In genomic region chr15:99121691-99122410, GRCh38 we compare ENCODE assay signal across 24 cellular contexts. TPM values are rescaled to one million over a fixed set of nuclear protein-coding genes. Genes with fewer than 3 reads are reported as not detected.
DNase-seq lines count a peak whose midpoint lies in the region; ATAC-seq and TF ChIP-seq lines count a peak whose summit lies in the region.
"Had no signal": no experiment of that assay in that cellular context is flagged by ENCODE, and none has a peak within 500 bp of the region (broad histone marks: within the 10 kb centered on the region; RNA-seq: fewer than 3 reads in every experiment).

No MANE protein-coding gene starts in this region.

- H2BK15ac ChIP-seq in IMR-90 (ENCODE audit: low read depth, low read length), result no peak overlapping the region

- no peak overlapping the region for H2BK120ac ChIP-seq in IMR-90 (ENCODE audit: low read depth, low read length)

- TF ChIP-seq POLR2A in IMR-90 (IDR thresholded peaks at IDR 0.05; ENCODE audit: low read depth, low read length), result no peak
- no peak for TF ChIP-seq POLR2A in ovary (IDR thresholded peaks at IDR 0.05)

- no peak overlapping the region for H3K27ac ChIP-seq in IMR-90 (ENCODE audit: insufficient read depth, low read length)
- H3K27ac ChIP-seq in ascending aorta, result peak overlapping the region; percentile 97 to 98
- peak overlapping the region; percentile 95 for H3K27ac ChIP-seq in skeletal muscle tissue (ENCODE audit: low read depth, low read length)
- no peak overlapping the region for H3K27ac ChIP-seq in ovary
- H3K27ac ChIP-seq: C4-2B, neutrophil, spleen, suprapubic skin had no signal

- no peak overlapping the region for H2AFZ ChIP-seq in IMR-90 (replicated peaks; ENCODE audit: low read length, poor library complexity)

- no peak overlapping the region for H3K4me2 ChIP-seq in IMR-90 (ENCODE audit: low read depth, low read length)

- ATAC-seq in IMR-90 (ENCODE audit: low read depth), result no peak
- ATAC-seq in HG03457 (IDR thresholded peaks at IDR 0.05; ENCODE audit: unreplicated experiment), result no peak
- ATAC-seq in GM19035 (IDR thresholded peaks at IDR 0.05; ENCODE audit: unreplicated experiment), result no peak
- ATAC-seq: K562 had no signal

- intact Hi-C loops in IMR-90 (cut with micrococcal nuclease) (loop anchor here (5.0 kb wide), 1 partner anchor 90 kb away; no protein-coding TSS in a partner anchor), ascending aorta (cut with DNase I) (loop anchor here (5.0 kb wide), 1 partner anchor 50 kb away; no protein-coding TSS in a partner anchor), ovary (cut with DNase I) (no loop called here)

- no peak overlapping the region for H4K91ac ChIP-seq in IMR-90 (ENCODE audit: insufficient read depth, low read depth, low read length)

- peaks cover 20% of the 10 kb centered on the region for H3K9me1 ChIP-seq in IMR-90 (ENCODE audit: insufficient read depth, low read length)

- dilution Hi-C loops in IMR-90 (cut with HindIII; ENCODE audit: low sequenced_read_pairs, unreplicated experiment), result loop anchor here (25.0 kb wide), 1 partner anchor 90 kb away; no protein-coding TSS in a partner anchor

- peaks cover 14% of the 10 kb centered on the region for H3K4me1 ChIP-seq in IMR-90 (ENCODE audit: control insufficient read depth, insufficient read depth, low read length)
- peaks cover 29 to 59% of the 10 kb centered on the region in 2 donors for H3K4me1 ChIP-seq in ascending aorta
- peaks cover 82 to 98% (median 93%) of the 10 kb centered on the region in 3 donors for H3K4me1 ChIP-seq in skeletal muscle tissue (ENCODE audit: control insufficient read depth in 3 of 3, insufficient read depth in 3 of 3, low read length in 3 of 3)
- peaks cover 12% of the 10 kb centered on the region for H3K4me1 ChIP-seq in ovary (ENCODE audit: insufficient read depth)

- H4K5ac ChIP-seq in IMR-90 (ENCODE audit: low read depth, low read length), result no peak overlapping the region

- peaks cover 5 to 24% of the 10 kb centered on the region in 2 experiments; a peak in 3 of 4 replicates for H3K79me1 ChIP-seq in IMR-90 (ENCODE audit: low read depth in 1 of 2, low read length in 2 of 2)

- H3K14ac ChIP-seq in IMR-90 (replicated peaks; ENCODE audit: low read depth, low read length), result no peak overlapping the region

- 100% methylated on average over 1 of the region's 8 CpGs; no CpG with 5 or more reads in 1 of the 2 experiments for WGBS in IMR-90 (ENCODE audit: extremely low coverage in 2 of 2, insufficient read length in 1 of 2), 2 experiments
- WGBS in ovary, 3 donors, result 70 to 82% (median 77%) methylated on average over 8 of the region's 8 CpGs

- H4K8ac ChIP-seq in IMR-90 (ENCODE audit: low read depth in 2 of 2, low read length in 2 of 2), result no peak overlapping the region

- no TSS peak for BruUV-seq in IMR-90 (replicated peaks; lab: Mats Ljungman, UMichigan)

- H3K27me3 ChIP-seq in IMR-90 (ENCODE audit: control insufficient read depth, insufficient read depth, low read length) (no peaks in the 10 kb centered on the region), ascending aorta (no peaks in the 10 kb centered on the region), skeletal muscle tissue (ENCODE audit: control insufficient read depth in 3 of 3, insufficient read depth in 3 of 3, low read length in 3 of 3) (no peaks in the 10 kb centered on the region), ovary (no peaks in the 10 kb centered on the region)
- H3K27me3 ChIP-seq: Peyer's patch, SJCRH30, suprapubic skin had no signal

- DNase-seq in IMR-90 (no peak), ascending aorta (ENCODE audit: low spot score in 2 of 2) (no peak), midbrain (lab: John Stamatoyannopoulos, UW) (peak; percentile 16), ovary (no peak)
- DNase-seq: activated CD4-positive, alpha-beta T cell treated with anti-CD3 and anti-CD28 coated beads, Interleukin-2, amount 50 U/mL, for 4 hours; activated CD4-positive, CD25-positive, alpha-beta regulatory T cell; activated naive CD4-positive, alpha-beta T cell treated with anti-CD3 and anti-CD28 coated beads, Interleukin-2, amount 50 U/mL, for 16 hours; cortex of kidney; DMS79 treated with DMSO at 0.1 percent for 48 hours; HCEC 1CT; NCI-H1105; NCI-H2029 treated with DMSO at 0.1 percent for 48 hours; NCI-H526; Peyer's patch; SJCRH30; spleen; T-helper 1 cell had no signal

- no peak for TF ChIP-seq CTCF in IMR-90 (conservative IDR thresholded peaks at IDR 0.05; ENCODE audit: low read depth, low read length)
- TF ChIP-seq CTCF in ascending aorta (IDR thresholded peaks at IDR 0.05), result no peak
- no peak for TF ChIP-seq CTCF in ovary (IDR thresholded peaks at IDR 0.05)

- H2AK5ac ChIP-seq in IMR-90 (ENCODE audit: low read depth, low read length), result no peak overlapping the region

- no peak overlapping the region for H2AK9ac ChIP-seq in IMR-90 (replicated peaks; ENCODE audit: low read depth, low read length, poor library complexity)

- in situ Hi-C loops in IMR-90 (cut with MboI; ENCODE audit: low sequenced_read_pairs), result loop anchor here (25.0 kb wide), 1 partner anchor 615 kb away; the partner anchor contains the start of gene LYSMD4

- POLR2A ChIA-PET in IMR-90 (lab: Charles Lee; ENCODE audit: unreplicated experiment), result interaction anchor here (0.6 kb wide), 1 partner anchor 151 kb away, joined by 6 read pairs; no protein-coding TSS in a partner anchor

- H3K9ac ChIP-seq in IMR-90 (ENCODE audit: low read depth, low read length) (no peak overlapping the region), skeletal muscle tissue (ENCODE audit: low read depth in 1 of 3, low read length in 3 of 3) (peak overlapping the region in 1 of 3 donors; percentile 34)

- H3K4me3 ChIP-seq in IMR-90 (ENCODE audit: insufficient read depth, low read depth, low read length) (no peak overlapping the region), ascending aorta (no peak overlapping the region), skeletal muscle tissue (ENCODE audit: low read length in 3 of 3) (no peak overlapping the region), ovary (no peak overlapping the region)
- H3K4me3 ChIP-seq: K562, Peyer's patch, SJCRH30, spleen, suprapubic skin had no signal

- H3K36me3 ChIP-seq in IMR-90 (ENCODE audit: control insufficient read depth, insufficient read depth, low read length) (peaks cover under 1% of the 10 kb centered on the region; the same call in 1 of the 2 replicates), ascending aorta (peaks cover 0 to 9% of the 10 kb centered on the region in 2 donors), skeletal muscle tissue (ENCODE audit: control insufficient read depth in 3 of 3, insufficient read depth in 3 of 3, low read length in 3 of 3) (peaks cover 23 to 37% (median 33%) of the 10 kb centered on the region in 3 donors), ovary (no peaks in the 10 kb centered on the region)
- H3K36me3 ChIP-seq: neutrophil, Peyer's patch, suprapubic skin had no signal

- H2BK5ac ChIP-seq in IMR-90 (ENCODE audit: low read depth, low read length, poor library complexity, severe bottlenecking), result no peak overlapping the region

- no peak overlapping the region for H3K23ac ChIP-seq in IMR-90 (ENCODE audit: low read depth, low read length)

- CTCF ChIA-PET in IMR-90 (lab: Yijun Ruan, JAX), result interaction anchor here (1.3 kb wide), 1 partner anchor 17 kb away, joined by 3 read pairs; the partner anchor contains the start of gene SYNM

- H3K4ac ChIP-seq in IMR-90 (ENCODE audit: low read depth, low read length), result no peak overlapping the region

- H3K18ac ChIP-seq in IMR-90 (ENCODE audit: low read depth, low read length), result no peak overlapping the region

- no peak overlapping the region for H3K56ac ChIP-seq in IMR-90 (ENCODE audit: extremely low read depth, insufficient read depth, low read length)

- no peak for TF ChIP-seq EP300 in ovary (IDR thresholded peaks at IDR 0.05)

- H4K20me1 ChIP-seq in IMR-90 (ENCODE audit: insufficient read depth, low read length), result no peaks in the 10 kb centered on the region; the same call in 1 of the 2 replicates

- no peak for TF ChIP-seq RAD21 in IMR-90 (IDR thresholded peaks at IDR 0.05; ENCODE audit: low read length)

- H2BK20ac ChIP-seq in IMR-90 (ENCODE audit: low read depth, low read length), result 0 out of 2 replicates have a peak overlapping the region, but pooled peaks have one; percentile 10

- H3K9me3 ChIP-seq in IMR-90 (ENCODE audit: control insufficient read depth, insufficient read depth, low read length), result no peaks in the 10 kb centered on the region
- H3K9me3 ChIP-seq in ascending aorta, result no peaks in the 10 kb centered on the region
- H3K9me3 ChIP-seq in skeletal muscle tissue (ENCODE audit: control insufficient read depth in 3 of 3, low read length in 3 of 3), result no peaks in the 10 kb centered on the region
- H3K9me3 ChIP-seq in ovary, result no peaks in the 10 kb centered on the region
- H3K9me3 ChIP-seq: neutrophil, Peyer's patch, SJCRH30, spleen, suprapubic skin had no signal

TF ChIP-seq in IMR-90, 13 proteins besides CTCF, POLR2A, EP300 and RAD21 (continues in another document):
- no peak for TF ChIP-seq NFE2L2 (IDR thresholded peaks at IDR 0.05; ENCODE audit: low read depth, low read length)
- no peak for TF ChIP-seq MXI1 (IDR thresholded peaks at IDR 0.05; ENCODE audit: borderline replicate concordance, low read depth, low read length)
- TF ChIP-seq MAZ (IDR thresholded peaks at IDR 0.05; ENCODE audit: borderline replicate concordance, low read depth, low read length), result no peak
- no peak for TF ChIP-seq FOS (IDR thresholded peaks at IDR 0.05; ENCODE audit: low read depth, low read length)
- TF ChIP-seq MAFK (IDR thresholded peaks at IDR 0.05; ENCODE audit: low read depth, low read length), result no peak
- TF ChIP-seq SMC3 (IDR thresholded peaks at IDR 0.05; ENCODE audit: low read depth, low read length), result no peak
- TF ChIP-seq ELK1 (IDR thresholded peaks at IDR 0.05; ENCODE audit: borderline replicate concordance, low read depth, low read length), result no peak
- TF ChIP-seq CEBPB (IDR thresholded peaks at IDR 0.05; ENCODE audit: low read depth, low read length), result no peak
- no peak for TF ChIP-seq RCOR1 (IDR thresholded peaks at IDR 0.05; ENCODE audit: insufficient replicate concordance, low read length)
- no peak for TF ChIP-seq CHD1 (IDR thresholded peaks at IDR 0.05; ENCODE audit: low read depth, low read length)

RNA-seq across cellular contexts. Expression of gene SYNM, which starts 17.0 kb away (rescaled TPM):
- total RNA-seq in IMR-90 (2012; rRNA removed) (3.4 and 5.0 TPM in 2 replicates), ascending aorta (37.7 TPM), skeletal muscle tissue (53.2 TPM), ovary (10 to 100 TPM in 4 of 7 donors, 1 to 10 TPM in 3; 4.5 to 54.0 (median 14.9) TPM)
- polyA plus RNA-seq in IMR-90 (2012; rRNA removed) (1.9 and 2.1 TPM in 2 replicates), ovary (10 to 100 TPM in 1 of 2 donors, 1 to 10 TPM in 1; 5.8 to 40.9 TPM)
- polyA plus RNA-seq in IMR-90 (2012; cell fraction: cytosol; rRNA removed), result 0.81 and 0.86 TPM in 2 replicates
- 3.0 and 8.1 TPM in 2 replicates for polyA plus RNA-seq in IMR-90 (2012; cell fraction: nucleus; rRNA removed; ENCODE audit: low replicate concordance)

Comparison
In these comparisons a context has a peak if more than half of its experiments do, and no peak if none do; other contexts are left out.
1. H3K27ac ChIP-seq: peak in ascending aorta (2 of 2) and skeletal muscle tissue (single experiment); none in IMR-90 (single experiment) and ovary (0 of 2).
2. intact Hi-C loops: an anchor here in IMR-90 (5.0 kb wide) and ascending aorta (5.0 kb wide); none called in ovary.